Comparison of ENCODE assay signal across 8 cellular contexts in the genomic region with DNA sequence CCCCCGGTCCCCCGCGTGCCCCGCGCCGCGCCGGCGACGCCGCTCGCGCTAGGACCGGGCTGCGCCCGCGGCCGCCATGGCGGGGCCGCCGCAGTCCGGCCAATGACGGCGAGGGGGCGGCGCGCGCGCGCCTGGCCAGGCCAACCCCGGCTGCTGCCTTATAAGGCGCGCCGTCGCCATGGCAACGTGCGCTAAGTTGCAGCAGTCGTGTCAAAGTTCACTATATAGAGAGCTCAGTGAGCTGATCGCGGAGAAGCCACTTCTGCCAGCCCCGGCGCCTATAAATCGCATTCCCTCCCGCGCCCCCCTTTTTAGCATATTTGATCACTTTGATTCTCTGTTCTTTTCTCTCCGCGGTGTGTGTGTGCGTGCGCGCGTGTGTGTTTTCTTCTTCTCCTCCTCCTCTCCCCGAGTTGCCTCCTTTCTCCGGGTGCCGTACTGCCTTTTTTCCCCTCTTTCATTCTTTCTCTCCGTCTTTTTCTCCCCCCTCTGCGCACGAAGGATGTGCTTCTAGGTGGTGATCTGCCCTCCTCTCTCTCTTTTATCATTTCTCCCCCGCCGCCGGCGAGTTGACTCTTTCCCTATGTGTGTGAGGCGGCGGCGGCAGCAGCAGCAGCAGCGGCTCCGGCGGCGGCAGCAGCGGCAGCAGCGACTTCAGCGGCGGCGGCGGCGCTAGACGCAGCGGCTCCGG. TPM values are rescaled to one million over a fixed set of nuclear protein-coding genes. Genes with fewer than 3 reads are reported as not detected.
DNase-seq lines count a peak whose midpoint lies in the region; ATAC-seq lines count a peak whose summit lies in the region.

A gene (plus strand): TSS at position 251 of the 691 bp plus-strand sequence. CDS start 1,406 bp downstream, outside the sequence.

- peak within 1 kb of the TSS; percentile 84 to 93 (median 88) for H3K4me3 ChIP-seq in skeletal muscle tissue (ENCODE audit: low read length in 3 of 3)

- no peaks in the 10 kb centered on the region for H3K9me3 ChIP-seq in skeletal muscle tissue (ENCODE audit: control insufficient read depth in 3 of 3, low read length in 3 of 3)

- H3K27ac ChIP-seq in skeletal muscle tissue (ENCODE audit: low read depth, low read length): peak within 1 kb of the TSS; percentile 88

- ATAC-seq in GM18867 (IDR thresholded peaks at IDR 0.05; ENCODE audit: unreplicated experiment): no peak

- peaks cover 9 to 17% (median 15%) of the 10 kb centered on the region in 3 donors for H3K27me3 ChIP-seq in skeletal muscle tissue (ENCODE audit: control insufficient read depth in 3 of 3, insufficient read depth in 3 of 3, low read length in 3 of 3)

- peaks cover 15% of the 10 kb centered on the region in 3 donors for H3K36me3 ChIP-seq in skeletal muscle tissue (ENCODE audit: control insufficient read depth in 3 of 3, insufficient read depth in 3 of 3, low read length in 3 of 3)

- DNase-seq in GM04503 (ENCODE audit: low read depth) (peak; percentile 77), HCEC 1CT (peak; percentile 99), MV-4-11 (lab: John Stamatoyannopoulos, UW) (peak; percentile 85), SKM-1 (lab: John Stamatoyannopoulos, UW; ENCODE audit: unreplicated experiment) (peak; percentile 28), cerebellar cortex (ENCODE audit: low spot score) (peak; percentile 95), iris pigment epithelial cell (ENCODE audit: low read depth) (peak; percentile 99)

- peaks cover 23 to 35% (median 34%) of the 10 kb centered on the region in 3 donors for H3K4me1 ChIP-seq in skeletal muscle tissue (ENCODE audit: control insufficient read depth in 3 of 3, insufficient read depth in 3 of 3, low read length in 3 of 3)

- H3K9ac ChIP-seq in skeletal muscle tissue (ENCODE audit: low read depth in 1 of 3, low read length in 3 of 3): peak within 1 kb of the TSS; percentile 78 to 97 (median 91)

RNA-seq across cellular contexts. Expression of the gene that starts here (rescaled TPM):
- total RNA-seq in skeletal muscle tissue: 12.0 TPM

Comparison
In these comparisons a context has a peak if more than half of its experiments do, and no peak if none do; other contexts are left out.
1. DNase-seq: peak in every context shown above with its lines; median percentile 99 in HCEC 1CT; 99 in iris pigment epithelial cell; 95 in cerebellar cortex; 85 in MV-4-11; 77 in GM04503; 28 in SKM-1.